In genomic region chr3:184937611-184938010, GRCh38 we compare ENCODE assay signal across 23 cellular contexts.
DNase-seq lines count a peak whose midpoint lies in the region; ATAC-seq and TF ChIP-seq lines count a peak whose summit lies in the region.
"Had no signal": no experiment of that assay in that cellular context is flagged by ENCODE, and none has a peak within 500 bp of the region (broad histone marks: within the 10 kb centered on the region; RNA-seq: fewer than 3 reads in every experiment).

No MANE protein-coding gene starts in this region.

- H3K27me3 Mint-ChIP-seq in neural crest cell (ENCODE audit: low read depth) = no peaks in the 10 kb centered on the region
- H3K27me3 Mint-ChIP-seq in activated CD4-positive, alpha-beta memory T cell treated with anti-CD3 and anti-CD28 coated beads for 36 hours = no peaks in the 10 kb centered on the region
- H3K27me3 Mint-ChIP-seq in activated naive CD4-positive, alpha-beta T cell treated with anti-CD3 and anti-CD28 coated beads for 36 hours (ENCODE audit: low read depth) = no peaks in the 10 kb centered on the region
- H3K27me3 Mint-ChIP-seq: activated naive CD8-positive, alpha-beta T cell treated with anti-CD3 and anti-CD28 coated beads, Interleukin-2, amount 10 ng/mL, durations not matched to agents 7 days and 5 days; CD4-positive, alpha-beta T cell; T-cell; type B pancreatic cell had no signal

- CTCF ChIA-PET in activated CD4-positive, alpha-beta memory T cell treated with anti-CD3 and anti-CD28 coated beads for 36 hours (lab: Charles Lee) = no interaction called here
- CTCF ChIA-PET in activated naive CD4-positive, alpha-beta T cell treated with anti-CD3 and anti-CD28 coated beads for 36 hours (lab: Charles Lee) = no interaction called here

- peaks cover 8% of the 10 kb centered on the region for H3K4me1 Mint-ChIP-seq in neural crest cell
- H3K4me1 Mint-ChIP-seq in activated CD4-positive, alpha-beta memory T cell treated with anti-CD3 and anti-CD28 coated beads for 36 hours (ENCODE audit: low read depth) = no peaks in the 10 kb centered on the region
- no peaks in the 10 kb centered on the region for H3K4me1 Mint-ChIP-seq in activated naive CD4-positive, alpha-beta T cell treated with anti-CD3 and anti-CD28 coated beads for 36 hours (ENCODE audit: low read depth)
- H3K4me1 Mint-ChIP-seq: activated naive CD8-positive, alpha-beta T cell treated with anti-CD3 and anti-CD28 coated beads, Interleukin-2, amount 10 ng/mL, durations not matched to agents 7 days and 5 days; T-cell had no signal

- intact Hi-C loops in activated CD4-positive, alpha-beta memory T cell treated with anti-CD3 and anti-CD28 coated beads for 36 hours (cut with micrococcal nuclease) = no loop called here
- intact Hi-C loops in activated naive CD4-positive, alpha-beta T cell treated with anti-CD3 and anti-CD28 coated beads for 36 hours (cut with micrococcal nuclease) = no loop called here

- POLR2A ChIA-PET in activated CD4-positive, alpha-beta memory T cell treated with anti-CD3 and anti-CD28 coated beads for 36 hours (lab: Charles Lee) = no interaction called here

- no peak overlapping the region for H3K4me3 Mint-ChIP-seq in neural crest cell
- H3K4me3 Mint-ChIP-seq in activated CD4-positive, alpha-beta memory T cell treated with anti-CD3 and anti-CD28 coated beads for 36 hours = no peak overlapping the region
- no peak overlapping the region for H3K4me3 Mint-ChIP-seq in activated naive CD4-positive, alpha-beta T cell treated with anti-CD3 and anti-CD28 coated beads for 36 hours
- H3K4me3 Mint-ChIP-seq: activated CD8-positive, alpha-beta T cell treated with anti-CD3 and anti-CD28 coated beads, Interleukin-2, amount 10 ng/mL, durations not matched to agents 7 days and 5 days; activated naive CD8-positive, alpha-beta T cell treated with anti-CD3 and anti-CD28 coated beads, Interleukin-2, amount 10 ng/mL, durations not matched to agents 7 days and 5 days; CD4-positive, alpha-beta T cell; T-cell; type B pancreatic cell had no signal

- H3K36me3 Mint-ChIP-seq in neural crest cell (ENCODE audit: low read depth) = peaks cover 5% of the 10 kb centered on the region
- H3K36me3 Mint-ChIP-seq in activated CD4-positive, alpha-beta memory T cell treated with anti-CD3 and anti-CD28 coated beads for 36 hours = peaks cover 28% of the 10 kb centered on the region
- H3K36me3 Mint-ChIP-seq in activated naive CD4-positive, alpha-beta T cell treated with anti-CD3 and anti-CD28 coated beads for 36 hours (ENCODE audit: low read depth) = peaks cover 16% of the 10 kb centered on the region

- DNase-seq in ELR (ENCODE audit: low read depth) (peak; percentile 5), MV-4-11 (lab: John Stamatoyannopoulos, UW) (peak; percentile 58), amniotic epithelial cell (ENCODE audit: low read depth) (peak; percentile 77), neural crest cell (ENCODE audit: low read depth, low spot score) (no peak)
- no peak for DNase-seq in activated CD4-positive, alpha-beta memory T cell treated with anti-CD3 and anti-CD28 coated beads for 36 hours
- DNase-seq in activated naive CD4-positive, alpha-beta T cell treated with anti-CD3 and anti-CD28 coated beads for 36 hours = no peak
- DNase-seq: activated CD4-positive, alpha-beta T cell treated with anti-CD3 and anti-CD28 coated beads for 1 hour; activated CD8-positive, alpha-beta T cell treated with anti-CD3 and anti-CD28 coated beads, Interleukin-2, amount 10 ng/mL, durations not matched to agents 7 days and 5 days; activated effector memory CD4-positive, alpha-beta T cell treated with Interleukin-2 at 50 U/mL for 16 hours; activated naive CD8-positive, alpha-beta T cell treated with anti-CD3 and anti-CD28 coated beads, Interleukin-2, amount 10 ng/mL, durations not matched to agents 7 days and 5 days; activated T-cell treated with anti-CD3 and anti-CD28 coated beads for 4 hours; CD4-positive, alpha-beta T cell; effector memory CD4-positive, alpha-beta T cell; left cardiac atrium; NCI-H1694 treated with DMSO at 0.1 percent for 48 hours; NCI-H2171; NCI-H510A; stimulated activated CD4-positive, alpha-beta T cell treated with anti-CD3 and anti-CD28 coated beads, Interleukin-2, amount 100 ng/mL, for 48 hours; T-cell had no signal

- ATAC-seq in GM19455 (IDR thresholded peaks at IDR 0.05; ENCODE audit: unreplicated experiment) = no peak
- ATAC-seq: activated CD8-positive, alpha-beta T cell treated with anti-CD3 and anti-CD28 coated beads, Interleukin-2, amount 10 ng/mL, durations not matched to agents 7 days and 5 days; HCT116; left cardiac atrium; Panc1; T-cell had no signal

- H3K9me3 Mint-ChIP-seq in neural crest cell = no peaks in the 10 kb centered on the region
- no peaks in the 10 kb centered on the region for H3K9me3 Mint-ChIP-seq in activated CD4-positive, alpha-beta memory T cell treated with anti-CD3 and anti-CD28 coated beads for 36 hours
- H3K9me3 Mint-ChIP-seq in activated naive CD4-positive, alpha-beta T cell treated with anti-CD3 and anti-CD28 coated beads for 36 hours = no peaks in the 10 kb centered on the region
- H3K9me3 Mint-ChIP-seq: activated naive CD8-positive, alpha-beta T cell treated with anti-CD3 and anti-CD28 coated beads, Interleukin-2, amount 10 ng/mL, durations not matched to agents 7 days and 5 days; CD4-positive, alpha-beta T cell; T-cell; type B pancreatic cell had no signal

- H3K27ac Mint-ChIP-seq in neural crest cell (ENCODE audit: unreplicated experiment) = peak overlapping the region; percentile 21
- no peak overlapping the region for H3K27ac Mint-ChIP-seq in activated CD4-positive, alpha-beta memory T cell treated with anti-CD3 and anti-CD28 coated beads for 36 hours
- H3K27ac Mint-ChIP-seq in activated naive CD4-positive, alpha-beta T cell treated with anti-CD3 and anti-CD28 coated beads for 36 hours = no peak overlapping the region
- H3K27ac Mint-ChIP-seq: activated CD8-positive, alpha-beta T cell treated with anti-CD3 and anti-CD28 coated beads, Interleukin-2, amount 10 ng/mL, durations not matched to agents 7 days and 5 days; activated naive CD8-positive, alpha-beta T cell treated with anti-CD3 and anti-CD28 coated beads, Interleukin-2, amount 10 ng/mL, durations not matched to agents 7 days and 5 days; CD4-positive, alpha-beta T cell; T-cell; type B pancreatic cell had no signal

- TF ChIP-seq CTCF in neural crest cell (conservative IDR thresholded peaks at IDR 0.05) = no peak

Comparison
In these comparisons a context has a peak if more than half of its experiments do, and no peak if none do; other contexts are left out.
1. DNase-seq: peak in ELR (single experiment), MV-4-11 (single experiment) and amniotic epithelial cell (single experiment); none in neural crest cell (single experiment), activated CD4-positive, alpha-beta memory T cell treated with anti-CD3 and anti-CD28 coated beads for 36 hours (single experiment) and activated naive CD4-positive, alpha-beta T cell treated with anti-CD3 and anti-CD28 coated beads for 36 hours (single experiment).